In genomic region chr16:70453117-70453890, GRCh38 we compare ENCODE assay signal across 8 cellular contexts. TPM values are rescaled to one million over a fixed set of nuclear protein-coding genes. Genes with fewer than 3 reads are reported as not detected.
DNase-seq lines count a peak whose midpoint lies in the region; ATAC-seq, FAIRE-seq and TF ChIP-seq lines count a peak whose summit lies in the region.

No MANE protein-coding gene starts in this region.

- no peak for TF ChIP-seq EP300 in A549 (IDR thresholded peaks at IDR 0.05)

- H3K4ac ChIP-seq in IMR-90 (ENCODE audit: low read depth, low read length) = peak overlapping the region; percentile 71; the same call in 1 of the 2 replicates

- intact Hi-C loops in IMR-90 (cut with micrococcal nuclease) = no loop called here

- peak overlapping the region; percentile 99 for H4K5ac ChIP-seq in IMR-90 (ENCODE audit: low read depth, low read length)

- DNase-seq in A549 (ENCODE audit: low read depth in 1 of 2, low spot score in 1 of 2) = no peak
- no peak for DNase-seq in IMR-90
- DNase-seq in choroid plexus epithelial cell (ENCODE audit: low read depth) = no peak
- DNase-seq in COLO668 (lab: John Stamatoyannopoulos, UW; ENCODE audit: unreplicated experiment) = no peak
- DNase-seq in NCI-H2081 treated with DMSO at 0.1 percent for 48 hours (lab: John Stamatoyannopoulos, UW) = no peak
- no peak for DNase-seq in NCI-H146 treated with DMSO at 0.1 percent for 48 hours (lab: John Stamatoyannopoulos, UW; ENCODE audit: unreplicated experiment)
- DNase-seq in ecto neural progenitor cell (ENCODE audit: low spot score) = no peak

- no peak overlapping the region; the same call in 1 of the 2 replicates for H3K23ac ChIP-seq in IMR-90 (ENCODE audit: low read depth, low read length)

- no peak overlapping the region for H2AK9ac ChIP-seq in IMR-90 (replicated peaks; ENCODE audit: low read depth, low read length, poor library complexity)

- H3K36me3 ChIP-seq in IMR-90 (ENCODE audit: control insufficient read depth, insufficient read depth, low read length) = no peaks in the 10 kb centered on the region
- H3K36me3 ChIP-seq in mucosa of stomach (ENCODE audit: control insufficient read depth, insufficient read depth, low read length) = no peaks in the 10 kb centered on the region

- H3K27me3 ChIP-seq in IMR-90 (ENCODE audit: control insufficient read depth, insufficient read depth, low read length) = no peaks in the 10 kb centered on the region
- H3K27me3 ChIP-seq in mucosa of stomach (ENCODE audit: control insufficient read depth, insufficient read depth, low read length) = no peaks in the 10 kb centered on the region

- no TSS peak for BruUV-seq in IMR-90 (replicated peaks; lab: Mats Ljungman, UMichigan)

- no peak for TF ChIP-seq RAD21 in A549 (conservative IDR thresholded peaks at IDR 0.05 in 1 of 2, IDR thresholded peaks at IDR 0.05 in 1 of 2)
- no peak for TF ChIP-seq RAD21 in IMR-90 (IDR thresholded peaks at IDR 0.05; ENCODE audit: low read length)

- no peak overlapping the region for H2BK5ac ChIP-seq in IMR-90 (ENCODE audit: low read depth, low read length, poor library complexity, severe bottlenecking)

- H3K4me1 ChIP-seq in A549 = peaks cover 12% of the 10 kb centered on the region; the same call in 2 of the 3 replicates
- peaks cover 5% of the 10 kb centered on the region for H3K4me1 ChIP-seq in IMR-90 (ENCODE audit: control insufficient read depth, insufficient read depth, low read length)
- H3K4me1 ChIP-seq in mucosa of stomach (ENCODE audit: control insufficient read depth, insufficient read depth, low read length) = peaks cover 6% of the 10 kb centered on the region

- H4K8ac ChIP-seq in IMR-90 (ENCODE audit: low read depth in 2 of 2, low read length in 2 of 2) = peak overlapping the region; percentile 92 to 98

- 98% methylated on average over 11 of the region's 11 CpGs for WGBS in A549 (ENCODE audit: missing lambda C conversion rate)
- 98% methylated on average over 10 of the region's 11 CpGs; no CpG with 5 or more reads in 1 of the 2 experiments for WGBS in IMR-90 (ENCODE audit: extremely low coverage in 2 of 2, insufficient read length in 1 of 2), 2 experiments

- H4K91ac ChIP-seq in IMR-90 (ENCODE audit: insufficient read depth, low read depth, low read length) = peak overlapping the region; percentile 54; the same call in 1 of the 2 replicates

- H2BK15ac ChIP-seq in IMR-90 (ENCODE audit: low read depth, low read length) = no peak overlapping the region

- FAIRE-seq in A549 (lab: Jason Lieb, UNC) = no peak

- no peak overlapping the region for H2BK120ac ChIP-seq in IMR-90 (ENCODE audit: low read depth, low read length)

- CTCF ChIA-PET in A549 (lab: Yijun Ruan, JAX) (interaction anchor here (1.0 to 3.8 kb wide), 7 partner anchors 16 to 72 kb away, joined by 3 to 16 read pairs (median 4); no protein-coding TSS in a partner anchor), IMR-90 (lab: Yijun Ruan, JAX) (interaction anchor here (0.8 to 1.1 kb wide), 2 partner anchors 15 to 17 kb away, joined by 3 to 4 read pairs; no protein-coding TSS in a partner anchor)

- TF ChIP-seq CTCF in A549 (IDR thresholded peaks at IDR 0.05) (no peak), IMR-90 (conservative IDR thresholded peaks at IDR 0.05; ENCODE audit: low read depth, low read length) (no peak), choroid plexus epithelial cell (conservative IDR thresholded peaks at IDR 0.05; ENCODE audit: low read depth, low read length) (no peak)

- peak overlapping the region; percentile 95 for H3K4me2 ChIP-seq in A549
- peak overlapping the region; percentile 97; the same call in 1 of the 2 replicates for H3K4me2 ChIP-seq in IMR-90 (ENCODE audit: low read depth, low read length)

- peak overlapping the region; percentile 96 to 97 for H3K27ac ChIP-seq in A549
- no peak overlapping the region for H3K27ac ChIP-seq in IMR-90 (ENCODE audit: insufficient read depth, low read length)

- no peak overlapping the region for H3K56ac ChIP-seq in IMR-90 (ENCODE audit: extremely low read depth, insufficient read depth, low read length)

- no peak for ATAC-seq in A549
- ATAC-seq in IMR-90 (ENCODE audit: low read depth) = no peak

- peak overlapping the region; percentile 9 for H2AFZ ChIP-seq in IMR-90 (replicated peaks; ENCODE audit: low read length, poor library complexity)

- POLR2A ChIA-PET in A549 (lab: Yijun Ruan, JAX) = interaction anchor here (0.7 to 2.2 kb wide), 8 partner anchors 15 to 78 kb away, joined by 3 to 27 read pairs (median 4); no protein-coding TSS in a partner anchor
- POLR2A ChIA-PET in IMR-90 (lab: Charles Lee; ENCODE audit: unreplicated experiment) = interaction anchor here (0.6 to 0.7 kb wide), 2 partner anchors 11 to 34 kb away, joined by 8 to 22 read pairs; no protein-coding TSS in a partner anchor

- H3K4me3 ChIP-seq in A549 = peak overlapping the region; percentile 80
- H3K4me3 ChIP-seq in IMR-90 (ENCODE audit: insufficient read depth, low read depth, low read length) = peak overlapping the region; percentile 79; the same call in 1 of the 2 replicates
- peak overlapping the region; percentile 91 for H3K4me3 ChIP-seq in choroid plexus epithelial cell (ENCODE audit: low read depth, low read length)
- H3K4me3 ChIP-seq in mucosa of stomach (ENCODE audit: low read length) = no peak overlapping the region

- H3K9me1 ChIP-seq in IMR-90 (ENCODE audit: insufficient read depth, low read length) = no peaks in the 10 kb centered on the region

- H4K20me1 ChIP-seq in IMR-90 (ENCODE audit: insufficient read depth, low read length) = no peaks in the 10 kb centered on the region

- H3K9ac ChIP-seq in IMR-90 (ENCODE audit: low read depth, low read length) (no peak overlapping the region), mucosa of stomach (ENCODE audit: low read length) (peak overlapping the region; percentile 91)

- H3K9me3 ChIP-seq in A549 = no peaks in the 10 kb centered on the region
- H3K9me3 ChIP-seq in IMR-90 (ENCODE audit: control insufficient read depth, insufficient read depth, low read length) = no peaks in the 10 kb centered on the region
- H3K9me3 ChIP-seq in mucosa of stomach (ENCODE audit: control insufficient read depth, low read length) = no peaks in the 10 kb centered on the region

- no peak overlapping the region for H3K18ac ChIP-seq in IMR-90 (ENCODE audit: low read depth, low read length)

- peaks cover 3 to 12% of the 10 kb centered on the region in 2 experiments; a peak in 3 of 4 replicates for H3K79me1 ChIP-seq in IMR-90 (ENCODE audit: low read depth in 1 of 2, low read length in 2 of 2)

- no peak for TF ChIP-seq POLR2A in A549 (IDR thresholded peaks at IDR 0.05; ENCODE audit: low read length)
- TF ChIP-seq POLR2A in IMR-90 (IDR thresholded peaks at IDR 0.05; ENCODE audit: low read depth, low read length) = no peak

- in situ Hi-C loops in IMR-90 (cut with MboI; ENCODE audit: low sequenced_read_pairs) = no loop called here

- no peak overlapping the region for H2AK5ac ChIP-seq in IMR-90 (ENCODE audit: low read depth, low read length)

- no peak overlapping the region for H2BK20ac ChIP-seq in IMR-90 (ENCODE audit: low read depth, low read length)

- peak overlapping the region; percentile 90; the same call in 1 of the 2 replicates for H3K14ac ChIP-seq in IMR-90 (replicated peaks; ENCODE audit: low read depth, low read length)

- dilution Hi-C loops in IMR-90 (cut with HindIII; ENCODE audit: low sequenced_read_pairs, unreplicated experiment) = no loop called here

TF ChIP-seq in A549, 52 proteins besides CTCF, POLR2A, EP300 and RAD21 (continues in another document):
- TF ChIP-seq MAFK (IDR thresholded peaks at IDR 0.05; ENCODE audit: partially characterized antibody) (no peak), FOSL2 (IDR thresholded peaks at IDR 0.05) (no peak), FOSL2 (CRISPR knock-in tag; IDR thresholded peaks at IDR 0.05) (no peak), NR3C1 (IDR thresholded peaks at IDR 0.05) (no peak), GATA3 (IDR thresholded peaks at IDR 0.05; ENCODE audit: borderline replicate concordance) (no peak), ZC3H11A (IDR thresholded peaks at IDR 0.05) (no peak), ESRRA (IDR thresholded peaks at IDR 0.05; ENCODE audit: borderline replicate concordance, low read length) (no peak), BHLHE40 (IDR thresholded peaks at IDR 0.05; ENCODE audit: low read depth, low read length) (no peak), ZNF302 (CRISPR knock-in tag; IDR thresholded peaks at IDR 0.05) (no peak), HOXB5 (CRISPR knock-in tag; IDR thresholded peaks at IDR 0.05) (no peak)

TF ChIP-seq in IMR-90, 13 proteins besides CTCF, POLR2A, EP300 and RAD21 (continues in another document):
- TF ChIP-seq ELK1 (IDR thresholded peaks at IDR 0.05; ENCODE audit: borderline replicate concordance, low read depth, low read length) (no peak), BHLHE40 (IDR thresholded peaks at IDR 0.05; ENCODE audit: low read depth, low read length) (no peak), FOS (IDR thresholded peaks at IDR 0.05; ENCODE audit: low read depth, low read length) (no peak)

RNA-seq across cellular contexts. Expression of gene FCSK, which starts 1.1 kb away (rescaled TPM):
- polyA plus RNA-seq in A549 (2011; rRNA removed) = 5.7 and 9.3 TPM in 2 replicates
- 7.5 and 8.5 TPM in 2 replicates for polyA plus RNA-seq in A549 (2012; cell fraction: cytosol; rRNA removed)
- 42.5 and 53.1 TPM in 2 replicates for polyA plus RNA-seq in A549 (2012; cell fraction: nucleus; rRNA removed)
- 6.0 to 7.7 TPM (median 6.8 TPM) in 3 replicates for polyA plus RNA-seq in A549 (2017; fragmentation: RNase III; extraction: RNeasy Plus Mini Kit Qiagen cat#74134 plus additional on column Dnase treatment)
- polyA minus RNA-seq in A549 (2011; rRNA and poly(A)+ RNA removed) = 11.0 and 12.6 TPM in 2 replicates
- 5.3 and 6.1 TPM in 2 replicates for total RNA-seq in IMR-90 (2012; rRNA removed)
- 7.2 and 8.3 TPM in 2 replicates for polyA plus RNA-seq in IMR-90 (2012; rRNA removed)
- 2.9 and 5.1 TPM in 2 replicates for polyA plus RNA-seq in IMR-90 (2012; cell fraction: cytosol; rRNA removed)
- 37.1 and 78.4 TPM in 2 replicates for polyA plus RNA-seq in IMR-90 (2012; cell fraction: nucleus; rRNA removed; ENCODE audit: low replicate concordance)

RNA-seq across cellular contexts. Expression of gene ST3GAL2, which starts 14.4 kb away (rescaled TPM):
- polyA plus RNA-seq in A549 (2011; rRNA removed) (11.1 and 14.4 TPM in 2 replicates), A549 (2017; fragmentation: RNase III; extraction: RNeasy Plus Mini Kit Qiagen cat#74134 plus additional on column Dnase treatment) (13.8 to 16.3 TPM (median 15.5 TPM) in 3 replicates), IMR-90 (2012; rRNA removed) (17.7 and 18.3 TPM in 2 replicates)
- 15.7 and 19.8 TPM in 2 replicates for polyA plus RNA-seq in A549 (2012; cell fraction: cytosol; rRNA removed)
- 21.8 and 23.9 TPM in 2 replicates for polyA plus RNA-seq in A549 (2012; cell fraction: nucleus; rRNA removed)
- polyA minus RNA-seq in A549 (2011; rRNA and poly(A)+ RNA removed) = 38.9 and 44.0 TPM in 2 replicates
- total RNA-seq in IMR-90 (2012; rRNA removed) = 16.4 and 17.4 TPM in 2 replicates
- 13.0 and 21.7 TPM in 2 replicates for polyA plus RNA-seq in IMR-90 (2012; cell fraction: cytosol; rRNA removed)
- 13.5 and 18.2 TPM in 2 replicates for polyA plus RNA-seq in IMR-90 (2012; cell fraction: nucleus; rRNA removed; ENCODE audit: low replicate concordance)
